In the genomic region with DNA sequence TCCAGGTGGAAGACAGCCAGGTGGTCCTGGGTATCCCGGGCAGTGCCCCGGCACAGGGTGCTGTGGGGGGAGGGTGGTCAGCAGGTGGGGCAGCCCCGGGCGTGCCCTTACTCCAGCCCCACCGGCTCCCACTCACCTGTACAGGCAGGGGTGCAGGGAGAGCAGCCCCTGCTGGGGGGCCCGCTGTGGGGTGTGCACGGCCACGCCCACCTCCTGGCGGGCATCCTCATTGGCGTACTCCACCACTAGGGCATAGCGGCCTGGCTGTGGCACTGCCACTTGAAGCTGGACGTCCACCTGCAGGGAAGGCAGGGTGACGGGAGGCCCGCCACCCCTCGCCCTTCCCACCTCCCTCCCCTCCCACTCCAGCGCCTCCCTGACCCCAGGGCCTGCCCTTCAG, we compare ENCODE assay signal across 27 cellular contexts.
"Had no signal": no experiment of that assay in that cellular context is flagged by ENCODE, and none has a peak within 500 bp of the region (broad histone marks: within the 10 kb centered on the region; RNA-seq: fewer than 3 reads in every experiment).

No MANE protein-coding gene starts in this region.

- H3K4me3 Mint-ChIP-seq: activated CD8-positive, alpha-beta T cell treated with anti-CD3 and anti-CD28 coated beads for 36 hours; activated naive CD4-positive, alpha-beta T cell treated with anti-CD3 and anti-CD28 coated beads, Interleukin-2, amount 50 U/mL, for 24 hours; activated naive CD8-positive, alpha-beta T cell treated with anti-CD3 and anti-CD28 coated beads, Interleukin-2, amount 10 ng/mL, durations not matched to agents 7 days and 5 days; activated T-cell treated with anti-CD3 and anti-CD28 coated beads, Interleukin-2, amount 50 U/mL, for 24 hours had no signal

- H3K9me3 Mint-ChIP-seq: activated CD8-positive, alpha-beta T cell treated with anti-CD3 and anti-CD28 coated beads for 36 hours; activated naive CD4-positive, alpha-beta T cell treated with anti-CD3 and anti-CD28 coated beads, Interleukin-2, amount 50 U/mL, for 24 hours; activated naive CD8-positive, alpha-beta T cell treated with anti-CD3 and anti-CD28 coated beads, Interleukin-2, amount 10 ng/mL, durations not matched to agents 7 days and 5 days; activated T-cell treated with anti-CD3 and anti-CD28 coated beads, Interleukin-2, amount 50 U/mL, for 24 hours; activated T-helper 2 cell treated with anti-CD3 and anti-CD28 coated beads, Interferon-gamma antibody, Interleukin-2, Interleukin-4, amounts not matched to agents 10 μg/mL and 5 μg/mL and 100 μg/mL, durations not matched to agents 14 hours and 24 hours and 36 hours had no signal

- H3K4me3 ChIP-seq: ascending aorta, cardiac muscle cell had no signal

- H3K4me1 Mint-ChIP-seq: activated naive CD4-positive, alpha-beta T cell treated with anti-CD3 and anti-CD28 coated beads, Interleukin-2, amount 50 U/mL, for 24 hours; activated naive CD8-positive, alpha-beta T cell treated with anti-CD3 and anti-CD28 coated beads, Interleukin-2, amount 10 ng/mL, durations not matched to agents 7 days and 5 days had no signal

- ATAC-seq: activated CD8-positive, alpha-beta T cell treated with anti-CD3 and anti-CD28 coated beads for 36 hours; Panc1 had no signal

- H3K27ac ChIP-seq: ascending aorta, cardiac muscle cell, KMS-11, WERI-Rb-1 had no signal

- H3K4me1 ChIP-seq: ascending aorta had no signal

- H3K9me3 ChIP-seq: ascending aorta had no signal

- H3K36me3 Mint-ChIP-seq: activated naive CD4-positive, alpha-beta T cell treated with anti-CD3 and anti-CD28 coated beads, Interleukin-2, amount 50 U/mL, for 24 hours; activated naive CD8-positive, alpha-beta T cell treated with anti-CD3 and anti-CD28 coated beads, Interleukin-2, amount 10 ng/mL, durations not matched to agents 7 days and 5 days had no signal

- H3K27ac Mint-ChIP-seq: activated CD8-positive, alpha-beta T cell treated with anti-CD3 and anti-CD28 coated beads for 36 hours; activated naive CD4-positive, alpha-beta T cell treated with anti-CD3 and anti-CD28 coated beads, Interleukin-2, amount 50 U/mL, for 24 hours; activated naive CD8-positive, alpha-beta T cell treated with anti-CD3 and anti-CD28 coated beads, Interleukin-2, amount 10 ng/mL, durations not matched to agents 7 days and 5 days; activated T-cell treated with anti-CD3 and anti-CD28 coated beads, Interleukin-2, amount 50 U/mL, for 24 hours; activated T-helper 2 cell treated with anti-CD3 and anti-CD28 coated beads, Interferon-gamma antibody, Interleukin-2, Interleukin-4, amounts not matched to agents 10 μg/mL and 5 μg/mL and 100 μg/mL, durations not matched to agents 14 hours and 24 hours and 36 hours had no signal

- H3K27me3 ChIP-seq: ascending aorta, cardiac muscle cell had no signal

- H3K27me3 Mint-ChIP-seq: activated CD8-positive, alpha-beta T cell treated with anti-CD3 and anti-CD28 coated beads for 36 hours had no signal

- H3K4me2 ChIP-seq: KMS-11 had no signal

- H3K9ac ChIP-seq: KMS-11 had no signal

- DNase-seq: activated CD4-positive, alpha-beta T cell treated with anti-CD3 and anti-CD28 coated beads for 1 hour; activated CD4-positive, alpha-beta T cell treated with anti-CD3 and anti-CD28 coated beads for 48 hours; activated CD4-positive, CD25-positive, alpha-beta regulatory T cell; activated CD8-positive, alpha-beta T cell treated with anti-CD3 and anti-CD28 coated beads for 36 hours; activated gamma-delta T cell; activated naive CD4-positive, alpha-beta T cell treated with Interleukin-2 at 50 U/mL for 16 hours; activated naive CD8-positive, alpha-beta T cell treated with anti-CD3 and anti-CD28 coated beads, Interleukin-2, amount 10 ng/mL, durations not matched to agents 7 days and 5 days; activated T-cell treated with anti-CD3 and anti-CD28 coated beads, Interleukin-2, amount 50 U/mL, for 24 hours; amygdala; MM.1S; MV-4-11; NCI-H1092; NCI-H1436 treated with DMSO at 0.1 percent for 48 hours; NCI-H1694 treated with DMSO at 0.1 percent for 48 hours; NCI-H2029; NCI-H345; NCI-H524 treated with DMSO at 0.1 percent for 48 hours; Right ventricle myocardium superior; SW 1271; T1000; WERI-Rb-1 had no signal
